In the genomic region with DNA sequence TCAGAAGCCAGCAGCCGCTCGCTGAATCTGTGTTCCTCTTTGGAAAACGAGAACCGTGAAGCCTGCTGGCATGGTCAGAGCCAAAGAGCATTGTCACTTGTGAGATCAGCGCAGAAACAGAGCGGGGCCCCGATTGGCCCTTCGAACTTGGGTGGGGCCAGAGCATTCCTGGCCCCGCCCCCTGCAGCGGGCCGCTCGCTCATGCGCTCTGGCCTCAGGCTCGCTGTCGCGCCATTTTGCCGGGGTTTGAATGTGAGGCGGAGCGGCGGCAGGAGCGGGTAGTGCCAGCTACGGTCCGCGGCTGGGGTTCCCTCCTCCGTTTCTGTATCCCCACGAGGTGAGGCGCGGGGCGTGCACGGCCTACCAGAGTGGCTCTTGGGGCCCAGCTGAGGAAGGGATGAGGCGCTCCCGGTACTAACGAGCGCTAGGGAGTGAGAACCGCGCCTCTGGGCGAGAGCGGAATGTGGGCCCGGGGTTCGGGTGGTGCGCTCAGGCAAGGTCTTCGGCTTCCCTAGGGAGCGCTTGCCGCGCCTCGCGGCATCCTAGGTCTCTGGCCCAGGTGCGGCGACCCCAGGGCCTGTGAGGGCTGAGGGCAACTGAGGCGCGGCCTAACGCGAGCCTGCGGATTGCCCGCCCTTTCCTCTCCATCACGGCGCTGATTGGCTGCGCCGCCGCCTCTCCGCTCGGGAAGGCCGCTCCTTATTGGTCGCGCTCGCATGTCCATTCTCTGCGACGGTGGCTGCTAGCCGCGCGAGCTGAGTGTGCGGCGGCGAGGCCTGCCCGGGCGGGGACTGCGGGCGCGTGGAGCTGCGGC, we compare ENCODE assay signal across 1 cellular context.
TF ChIP-seq lines count a peak whose summit lies in the region.

A gene with protein sequence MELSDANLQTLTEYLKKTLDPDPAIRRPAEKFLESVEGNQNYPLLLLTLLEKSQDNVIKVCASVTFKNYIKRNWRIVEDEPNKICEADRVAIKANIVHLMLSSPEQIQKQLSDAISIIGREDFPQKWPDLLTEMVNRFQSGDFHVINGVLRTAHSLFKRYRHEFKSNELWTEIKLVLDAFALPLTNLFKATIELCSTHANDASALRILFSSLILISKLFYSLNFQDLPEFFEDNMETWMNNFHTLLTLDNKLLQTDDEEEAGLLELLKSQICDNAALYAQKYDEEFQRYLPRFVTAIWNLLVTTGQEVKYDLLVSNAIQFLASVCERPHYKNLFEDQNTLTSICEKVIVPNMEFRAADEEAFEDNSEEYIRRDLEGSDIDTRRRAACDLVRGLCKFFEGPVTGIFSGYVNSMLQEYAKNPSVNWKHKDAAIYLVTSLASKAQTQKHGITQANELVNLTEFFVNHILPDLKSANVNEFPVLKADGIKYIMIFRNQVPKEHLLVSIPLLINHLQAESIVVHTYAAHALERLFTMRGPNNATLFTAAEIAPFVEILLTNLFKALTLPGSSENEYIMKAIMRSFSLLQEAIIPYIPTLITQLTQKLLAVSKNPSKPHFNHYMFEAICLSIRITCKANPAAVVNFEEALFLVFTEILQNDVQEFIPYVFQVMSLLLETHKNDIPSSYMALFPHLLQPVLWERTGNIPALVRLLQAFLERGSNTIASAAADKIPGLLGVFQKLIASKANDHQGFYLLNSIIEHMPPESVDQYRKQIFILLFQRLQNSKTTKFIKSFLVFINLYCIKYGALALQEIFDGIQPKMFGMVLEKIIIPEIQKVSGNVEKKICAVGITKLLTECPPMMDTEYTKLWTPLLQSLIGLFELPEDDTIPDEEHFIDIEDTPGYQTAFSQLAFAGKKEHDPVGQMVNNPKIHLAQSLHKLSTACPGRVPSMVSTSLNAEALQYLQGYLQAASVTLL (plus strand): TSS at position 226 of the 814 bp plus-strand sequence. CDS start 12,152 bp downstream, outside the sequence.

TF ChIP-seq in SK-N-SH, 30 proteins besides CTCF, POLR2A, EP300 and RAD21 (continued from another document):
- TF ChIP-seq TAF1 (IDR thresholded peaks at IDR 0.05; ENCODE audit: borderline replicate concordance, low read depth, low read length) (peak; percentile 63; the same call in 1 of the 2 replicates), TCF12 (IDR thresholded peaks at IDR 0.05) (no peak), NFIC (IDR thresholded peaks at IDR 0.05; ENCODE audit: borderline replicate concordance) (no peak), FOSL2 (IDR thresholded peaks at IDR 0.05; ENCODE audit: borderline replicate concordance, low read depth) (no peak), RXRA (IDR thresholded peaks at IDR 0.05; ENCODE audit: borderline replicate concordance, low read depth) (no peak), CHD2 (IDR thresholded peaks at IDR 0.05; ENCODE audit: low read length, partially characterized antibody) (peak; percentile 75), RCOR1 (IDR thresholded peaks at IDR 0.05; ENCODE audit: low read length) (no peak), POLR2AphosphoS5 (IDR thresholded peaks at IDR 0.05; ENCODE audit: low read depth, low read length) (peak; percentile 90), MEF2A (IDR thresholded peaks at IDR 0.05; ENCODE audit: borderline replicate concordance, low read depth) (no peak)
- TF ChIP-seq, protein P1, sequence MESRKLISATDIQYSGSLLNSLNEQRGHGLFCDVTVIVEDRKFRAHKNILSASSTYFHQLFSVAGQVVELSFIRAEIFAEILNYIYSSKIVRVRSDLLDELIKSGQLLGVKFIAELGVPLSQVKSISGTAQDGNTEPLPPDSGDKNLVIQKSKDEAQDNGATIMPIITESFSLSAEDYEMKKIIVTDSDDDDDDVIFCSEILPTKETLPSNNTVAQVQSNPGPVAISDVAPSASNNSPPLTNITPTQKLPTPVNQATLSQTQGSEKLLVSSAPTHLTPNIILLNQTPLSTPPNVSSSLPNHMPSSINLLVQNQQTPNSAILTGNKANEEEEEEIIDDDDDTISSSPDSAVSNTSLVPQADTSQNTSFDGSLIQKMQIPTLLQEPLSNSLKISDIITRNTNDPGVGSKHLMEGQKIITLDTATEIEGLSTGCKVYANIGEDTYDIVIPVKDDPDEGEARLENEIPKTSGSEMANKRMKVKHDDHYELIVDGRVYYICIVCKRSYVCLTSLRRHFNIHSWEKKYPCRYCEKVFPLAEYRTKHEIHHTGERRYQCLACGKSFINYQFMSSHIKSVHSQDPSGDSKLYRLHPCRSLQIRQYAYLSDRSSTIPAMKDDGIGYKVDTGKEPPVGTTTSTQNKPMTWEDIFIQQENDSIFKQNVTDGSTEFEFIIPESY (IDR thresholded peaks at IDR 0.05; ENCODE audit: borderline replicate concordance, low read depth), result 0 out of 2 replicates have a peak, but pooled peaks have one; percentile 37
- TF ChIP-seq, protein P2, sequence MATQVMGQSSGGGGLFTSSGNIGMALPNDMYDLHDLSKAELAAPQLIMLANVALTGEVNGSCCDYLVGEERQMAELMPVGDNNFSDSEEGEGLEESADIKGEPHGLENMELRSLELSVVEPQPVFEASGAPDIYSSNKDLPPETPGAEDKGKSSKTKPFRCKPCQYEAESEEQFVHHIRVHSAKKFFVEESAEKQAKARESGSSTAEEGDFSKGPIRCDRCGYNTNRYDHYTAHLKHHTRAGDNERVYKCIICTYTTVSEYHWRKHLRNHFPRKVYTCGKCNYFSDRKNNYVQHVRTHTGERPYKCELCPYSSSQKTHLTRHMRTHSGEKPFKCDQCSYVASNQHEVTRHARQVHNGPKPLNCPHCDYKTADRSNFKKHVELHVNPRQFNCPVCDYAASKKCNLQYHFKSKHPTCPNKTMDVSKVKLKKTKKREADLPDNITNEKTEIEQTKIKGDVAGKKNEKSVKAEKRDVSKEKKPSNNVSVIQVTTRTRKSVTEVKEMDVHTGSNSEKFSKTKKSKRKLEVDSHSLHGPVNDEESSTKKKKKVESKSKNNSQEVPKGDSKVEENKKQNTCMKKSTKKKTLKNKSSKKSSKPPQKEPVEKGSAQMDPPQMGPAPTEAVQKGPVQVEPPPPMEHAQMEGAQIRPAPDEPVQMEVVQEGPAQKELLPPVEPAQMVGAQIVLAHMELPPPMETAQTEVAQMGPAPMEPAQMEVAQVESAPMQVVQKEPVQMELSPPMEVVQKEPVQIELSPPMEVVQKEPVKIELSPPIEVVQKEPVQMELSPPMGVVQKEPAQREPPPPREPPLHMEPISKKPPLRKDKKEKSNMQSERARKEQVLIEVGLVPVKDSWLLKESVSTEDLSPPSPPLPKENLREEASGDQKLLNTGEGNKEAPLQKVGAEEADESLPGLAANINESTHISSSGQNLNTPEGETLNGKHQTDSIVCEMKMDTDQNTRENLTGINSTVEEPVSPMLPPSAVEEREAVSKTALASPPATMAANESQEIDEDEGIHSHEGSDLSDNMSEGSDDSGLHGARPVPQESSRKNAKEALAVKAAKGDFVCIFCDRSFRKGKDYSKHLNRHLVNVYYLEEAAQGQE (IDR thresholded peaks at IDR 0.05; ENCODE audit: low read depth, low read length), result no peak
TF ChIP-seq in SK-N-SH: peak in this region for 14.
